ENCODE assay signal across 9 cellular contexts in the genomic region with DNA sequence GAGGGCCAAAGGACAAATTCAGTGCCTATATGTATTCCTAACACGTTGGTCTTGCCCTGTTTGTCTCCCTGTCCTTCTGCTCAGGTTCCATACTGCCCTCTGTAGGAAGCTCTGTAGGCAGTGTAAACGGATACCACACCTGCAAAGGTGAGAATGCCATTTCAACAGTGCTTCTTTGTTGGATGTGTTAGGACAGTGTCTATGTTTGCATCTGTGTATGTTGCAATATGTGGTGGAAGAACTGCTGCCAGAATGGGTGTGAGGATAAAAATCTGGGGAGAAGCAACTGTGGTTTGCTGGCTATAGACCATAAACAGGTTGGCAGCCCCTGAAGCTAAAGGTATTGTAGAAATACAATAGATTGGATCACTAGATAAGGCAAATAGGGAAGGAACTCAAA.
A peak's percentile ranks its signal among the peaks of the same experiment; 100 is the strongest.
DNase-seq lines count a peak whose midpoint lies in the region; ATAC-seq, FAIRE-seq and TF ChIP-seq lines count a peak whose summit lies in the region.
"Had no signal": no experiment of that assay in that cellular context is flagged by ENCODE, and none has a peak within 500 bp of the region (broad histone marks: within the 10 kb centered on the region; RNA-seq: fewer than 3 reads in every experiment).

No MANE protein-coding gene starts in this region.

- no peaks in the 10 kb centered on the region for H3K79me1 ChIP-seq in mesendoderm (ENCODE audit: low read length)

- no peaks in the 10 kb centered on the region for H3K9me1 ChIP-seq in K562 (ENCODE audit: control insufficient read depth, insufficient read depth, low read length)

- H3K23ac ChIP-seq in mesendoderm (ENCODE audit: low read length) = no peak overlapping the region

- H3K4me1 ChIP-seq in K562 (replicated peaks in 1 of 2; ENCODE audit: control insufficient read depth in 2 of 2, insufficient read depth in 2 of 2, low read length in 2 of 2) (no peaks in the 10 kb centered on the region), mesendoderm (ENCODE audit: control insufficient read depth, low read depth, low read length) (no peaks in the 10 kb centered on the region)
- H3K4me1 ChIP-seq in effector memory CD4-positive, alpha-beta T cell (ENCODE audit: control insufficient read depth, insufficient read depth, low read length, poor library complexity, severe bottlenecking) = no peaks in the 10 kb centered on the region

- no peak overlapping the region for H2BK5ac ChIP-seq in mesendoderm (ENCODE audit: low read length)

- DNase-seq in ELR (ENCODE audit: low read depth) (peak; percentile 34), K562 (ENCODE audit: extremely low read depth in 1 of 4, low spot score in 3 of 4) (peak in 2 of 4 experiments; percentile 29 to 34), mesendoderm (peak; percentile 81), NCI-H524 treated with DMSO at 0.1 percent for 48 hours (lab: John Stamatoyannopoulos, UW) (no peak), NCI-H187 treated with DMSO at 0.1 percent for 48 hours (lab: John Stamatoyannopoulos, UW) (no peak), caudate nucleus (lab: John Stamatoyannopoulos, UW) (no peak)
- DNase-seq in effector memory CD4-positive, alpha-beta T cell = no peak

- intact Hi-C loops in K562 (cut with micrococcal nuclease) = loop anchor here (5.0 kb wide), 1 partner anchor 34 kb away; no protein-coding TSS in a partner anchor

- in situ Hi-C loops in K562 (cut with MboI) = no loop called here

- BruUV-seq in K562 (replicated peaks; lab: Mats Ljungman, UMichigan) = no TSS peak

- no peaks in the 10 kb centered on the region for H4K20me1 ChIP-seq in K562 (replicated peaks; ENCODE audit: control insufficient read depth, insufficient read depth, low read length)

- no peak overlapping the region for H3K4ac ChIP-seq in mesendoderm (ENCODE audit: low read depth, low read length)

- CTCF ChIA-PET in K562 (lab: Yijun Ruan, JAX; ENCODE audit: low intra/inter-chr PET ratio) = interaction anchor here (0.6 to 0.7 kb wide), 3 partner anchors 15 to 241 kb away, joined by 3 read pairs; no protein-coding TSS in a partner anchor

- TF ChIP-seq EP300 in K562 (IDR thresholded peaks at IDR 0.05; ENCODE audit: low read length) = no peak

- POLR2A ChIA-PET in K562 (lab: Yijun Ruan, JAX) = interaction anchor here (0.6 to 1.8 kb wide), 3 partner anchors 8 to 36 kb away, joined by 3 to 5 read pairs (median 4); no protein-coding TSS in a partner anchor

- H3K4me3 ChIP-seq in K562 (no peak overlapping the region), mesendoderm (ENCODE audit: low read length) (no peak overlapping the region)
- H3K4me3 ChIP-seq in effector memory CD4-positive, alpha-beta T cell (ENCODE audit: insufficient read depth, low read depth, low read length, poor library complexity, severe bottlenecking) = no peak overlapping the region

- no peak overlapping the region for H2BK15ac ChIP-seq in mesendoderm (replicated peaks; ENCODE audit: low read depth)

- H3K27me3 ChIP-seq in K562 (ENCODE audit: control insufficient read depth in 2 of 2, insufficient read depth in 2 of 2, low read length in 2 of 2) (no peaks in the 10 kb centered on the region), mesendoderm (ENCODE audit: insufficient read depth, low read length, poor library complexity) (no peaks in the 10 kb centered on the region)
- no peaks in the 10 kb centered on the region for H3K27me3 ChIP-seq in effector memory CD4-positive, alpha-beta T cell (replicated peaks; ENCODE audit: control insufficient read depth, insufficient read depth, low read length, poor library complexity, severe bottlenecking)

- no peak overlapping the region for H4K5ac ChIP-seq in mesendoderm (ENCODE audit: low read length)

- TF ChIP-seq CTCF in LNCAP (IDR thresholded peaks at IDR 0.05) (peak; percentile 88), K562 (IDR thresholded peaks at IDR 0.05 in 2 of 3, conservative IDR thresholded peaks at IDR 0.05 in 1 of 3; ENCODE audit: insufficient read depth in 2 of 3, low read depth in 1 of 3, low read length in 3 of 3) (peak; percentile 35 to 57 (median 53); a peak in 5 of 6 replicates)

- peak; percentile 81 for ATAC-seq in K562

- H3K56ac ChIP-seq in mesendoderm (ENCODE audit: low read length) = no peak overlapping the region

- H3K79me2 ChIP-seq in K562 (ENCODE audit: control insufficient read depth, insufficient read depth, low read length) (no peaks in the 10 kb centered on the region), mesendoderm (ENCODE audit: control insufficient read depth, insufficient read depth, low read length) (no peaks in the 10 kb centered on the region)

- H2BK120ac ChIP-seq in mesendoderm (ENCODE audit: low read depth, low read length) = no peak overlapping the region

- H4K8ac ChIP-seq in mesendoderm (ENCODE audit: low read depth, low read length) = no peak overlapping the region

- H3K18ac ChIP-seq in mesendoderm (ENCODE audit: low read length) = no peak overlapping the region

- no peak overlapping the region for H3K9ac ChIP-seq in K562 (ENCODE audit: insufficient read depth in 1 of 2, low read depth in 2 of 2, low read length in 2 of 2)
- H3K9ac ChIP-seq in mesendoderm (ENCODE audit: low read length) = no peak overlapping the region

- TF ChIP-seq POLR2A in K562 (conservative IDR thresholded peaks at IDR 0.05) = no peak

- peak in 1 of 2 experiments; percentile 59; a peak in 2 of 4 replicates for TF ChIP-seq RAD21 in K562 (CRISPR knock-in tag; conservative IDR thresholded peaks at IDR 0.05 in 1 of 2, IDR thresholded peaks at IDR 0.05 in 1 of 2)

- H3K36me3 ChIP-seq in K562 (ENCODE audit: control insufficient read depth, insufficient read depth, low read length) = peaks cover 49% of the 10 kb centered on the region
- no peaks in the 10 kb centered on the region for H3K36me3 ChIP-seq in mesendoderm (ENCODE audit: control insufficient read depth, insufficient read depth, low read length)
- peaks cover 59% of the 10 kb centered on the region for H3K36me3 ChIP-seq in effector memory CD4-positive, alpha-beta T cell (ENCODE audit: control insufficient read depth, insufficient read depth, low read length)

- H3K4me2 ChIP-seq in K562 (ENCODE audit: insufficient read depth, low read length) (no peak overlapping the region), mesendoderm (ENCODE audit: low read length) (no peak overlapping the region)

- WGBS in K562 (ENCODE audit: insufficient coverage, low coverage, missing lambda C conversion rate) = 12% methylated on average over 2 of the region's 2 CpGs
- no CpG with 5 or more reads among the region's 2 CpGs for WGBS in mesendoderm (ENCODE audit: extremely low coverage, insufficient coverage, low lambda C conversion rate)

- FAIRE-seq in K562 (lab: Jason Lieb, UNC) = peak; percentile 95
- FAIRE-seq: endometrium had no signal

- H2AK5ac ChIP-seq in mesendoderm (ENCODE audit: low read length) = no peak overlapping the region

- H2AFZ ChIP-seq in K562 (ENCODE audit: low read depth, low read length) = no peak overlapping the region

- no peak overlapping the region for H3K27ac ChIP-seq in K562 (ENCODE audit: extremely low read depth, low read depth, low read length)
- no peak overlapping the region for H3K27ac ChIP-seq in mesendoderm (ENCODE audit: low read depth, low read length)
- no peak overlapping the region for H3K27ac ChIP-seq in caudate nucleus (ENCODE audit: low read depth, low read length)
- H3K27ac ChIP-seq in effector memory CD4-positive, alpha-beta T cell (ENCODE audit: insufficient read depth, low read length, poor library complexity, severe bottlenecking) = no peak overlapping the region

- no peaks in the 10 kb centered on the region for H3K9me3 ChIP-seq in K562 (replicated peaks; ENCODE audit: control insufficient read depth, insufficient read depth, low read depth, low read length)
- H3K9me3 ChIP-seq in effector memory CD4-positive, alpha-beta T cell (ENCODE audit: control insufficient read depth, low read length) = no peaks in the 10 kb centered on the region

TF ChIP-seq in K562, 482 proteins besides CTCF, POLR2A, EP300 and RAD21 (continues in another document):
- no peak for TF ChIP-seq KAT7 (CRISPR knock-in tag; IDR thresholded peaks at IDR 0.05; ENCODE audit: borderline replicate concordance)
- TF ChIP-seq GTF2A2 (tag; IDR thresholded peaks at IDR 0.05) = no peak
- no peak for TF ChIP-seq CBFA2T3 (IDR thresholded peaks at IDR 0.05)
- no peak for TF ChIP-seq ESRRB (CRISPR knock-in tag; IDR thresholded peaks at IDR 0.05; ENCODE audit: borderline replicate concordance)
- TF ChIP-seq MAFF (IDR thresholded peaks at IDR 0.05; ENCODE audit: low read length) = no peak
- no peak for TF ChIP-seq SIN3A (IDR thresholded peaks at IDR 0.05; ENCODE audit: borderline replicate concordance in 2 of 2, control insufficient read depth in 1 of 2, low read depth in 2 of 2, low read length in 2 of 2)
- TF ChIP-seq CBX1 (IDR thresholded peaks at IDR 0.05; ENCODE audit: low read depth) = no peak
- TF ChIP-seq NR2F6 (CRISPR knock-in tag; IDR thresholded peaks at IDR 0.05) = no peak
- TF ChIP-seq XRCC4 (IDR thresholded peaks at IDR 0.05; ENCODE audit: extremely low read depth, insufficient read depth, insufficient read length) = no peak
- TF ChIP-seq ZEB2 (IDR thresholded peaks at IDR 0.05) = peak; percentile 37; the same call in 1 of the 2 replicates
- TF ChIP-seq ARID1B (IDR thresholded peaks at IDR 0.05) = no peak
- TF ChIP-seq RFX5 (IDR thresholded peaks at IDR 0.05; ENCODE audit: low read depth, low read length) = no peak
- no peak for TF ChIP-seq PURB (CRISPR knock-in tag; IDR thresholded peaks at IDR 0.05; ENCODE audit: low read depth)
- TF ChIP-seq KLF6 (CRISPR knock-in tag; IDR thresholded peaks at IDR 0.05; ENCODE audit: borderline replicate concordance) = no peak
- TF ChIP-seq ESRRA (IDR thresholded peaks at IDR 0.05; ENCODE audit: borderline replicate concordance, low read depth) = peak; percentile 20; the same call in 1 of the 2 replicates
- TF ChIP-seq, protein P1, sequence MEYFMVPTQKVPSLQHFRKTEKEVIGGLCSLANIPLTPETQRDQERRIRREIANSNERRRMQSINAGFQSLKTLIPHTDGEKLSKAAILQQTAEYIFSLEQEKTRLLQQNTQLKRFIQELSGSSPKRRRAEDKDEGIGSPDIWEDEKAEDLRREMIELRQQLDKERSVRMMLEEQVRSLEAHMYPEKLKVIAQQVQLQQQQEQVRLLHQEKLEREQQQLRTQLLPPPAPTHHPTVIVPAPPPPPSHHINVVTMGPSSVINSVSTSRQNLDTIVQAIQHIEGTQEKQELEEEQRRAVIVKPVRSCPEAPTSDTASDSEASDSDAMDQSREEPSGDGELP (CRISPR knock-in tag; IDR thresholded peaks at IDR 0.05; ENCODE audit: borderline replicate concordance) = no peak
- TF ChIP-seq TRIM28 (IDR thresholded peaks at IDR 0.05) = no peak
- no peak for TF ChIP-seq ZNF431 (CRISPR knock-in tag; IDR thresholded peaks at IDR 0.05)

Comparison
In these comparisons a context has a peak if more than half of its experiments do, and no peak if none do; other contexts are left out.
1. DNase-seq: peak in ELR (single experiment) and mesendoderm (single experiment); none in NCI-H524 treated with DMSO at 0.1 percent for 48 hours (single experiment), NCI-H187 treated with DMSO at 0.1 percent for 48 hours (single experiment), caudate nucleus (0 of 61) and effector memory CD4-positive, alpha-beta T cell (0 of 3).